ENCODE assay signal across 1 cellular context in genomic region chr2:182866461-182867369, GRCh38.
A peak's percentile ranks its signal among the peaks of the same experiment; 100 is the strongest.
TF ChIP-seq lines count a peak whose summit lies in the region.

TSS of gene FRZB (minus strand) at chr2:182866637. CDS start at chr2:182866552, 85 bp downstream.

TF ChIP-seq in HepG2, 621 proteins besides CTCF, POLR2A, EP300 and RAD21 (continued from another document and continues in another):
- peak; percentile 30; the same call in 1 of the 2 replicates for TF ChIP-seq ARID4A (CRISPR knock-in tag; IDR thresholded peaks at IDR 0.05; ENCODE audit: borderline replicate concordance)
- TF ChIP-seq ZNF160 (CRISPR knock-in tag; IDR thresholded peaks at IDR 0.05): no peak
- no peak for TF ChIP-seq ATM (IDR thresholded peaks at IDR 0.05; ENCODE audit: borderline replicate concordance)
- no peak for TF ChIP-seq RAD51 (IDR thresholded peaks at IDR 0.05; ENCODE audit: borderline replicate concordance)
- no peak for TF ChIP-seq ZNF710 (CRISPR knock-in tag; IDR thresholded peaks at IDR 0.05; ENCODE audit: borderline replicate concordance)
- no peak for TF ChIP-seq MXI1 (IDR thresholded peaks at IDR 0.05; ENCODE audit: borderline replicate concordance, low read depth, low read length)
- TF ChIP-seq FOXO1 (CRISPR knock-in tag; IDR thresholded peaks at IDR 0.05): no peak
- no peak for TF ChIP-seq PBX3 (CRISPR knock-in tag; IDR thresholded peaks at IDR 0.05; ENCODE audit: borderline replicate concordance)
- TF ChIP-seq GPBP1L1 (CRISPR knock-in tag; IDR thresholded peaks at IDR 0.05): no peak
- no peak for TF ChIP-seq ZNF770 (CRISPR knock-in tag; IDR thresholded peaks at IDR 0.05)
- TF ChIP-seq REL (CRISPR knock-in tag; conservative IDR thresholded peaks at IDR 0.05): no peak
- no peak for TF ChIP-seq ZNF841 (CRISPR knock-in tag; IDR thresholded peaks at IDR 0.05; ENCODE audit: borderline replicate concordance)
- no peak for TF ChIP-seq ZNF574 (CRISPR knock-in tag; IDR thresholded peaks at IDR 0.05)
- TF ChIP-seq NR2C2 (CRISPR knock-in tag; IDR thresholded peaks at IDR 0.05; ENCODE audit: borderline replicate concordance): no peak
- no peak for TF ChIP-seq TOE1 (CRISPR knock-in tag; IDR thresholded peaks at IDR 0.05)
- no peak for TF ChIP-seq ZNF891 (CRISPR knock-in tag; IDR thresholded peaks at IDR 0.05)
- no peak for TF ChIP-seq ZNF230 (CRISPR knock-in tag; IDR thresholded peaks at IDR 0.05)
- no peak for TF ChIP-seq ZBTB2 (CRISPR knock-in tag; IDR thresholded peaks at IDR 0.05; ENCODE audit: low read depth)
- TF ChIP-seq ZNF501 (CRISPR knock-in tag; IDR thresholded peaks at IDR 0.05): no peak
- TF ChIP-seq PHF5A (CRISPR knock-in tag; IDR thresholded peaks at IDR 0.05; ENCODE audit: low read depth, unreplicated experiment): no peak
- no peak for TF ChIP-seq ZNF704 (CRISPR knock-in tag; IDR thresholded peaks at IDR 0.05; ENCODE audit: borderline replicate concordance)
- TF ChIP-seq HOXA3 (CRISPR knock-in tag; IDR thresholded peaks at IDR 0.05): no peak
- no peak for TF ChIP-seq ATF4 (CRISPR knock-in tag; IDR thresholded peaks at IDR 0.05)
- no peak for TF ChIP-seq HMG20B (CRISPR knock-in tag; conservative IDR thresholded peaks at IDR 0.05)
- no peak for TF ChIP-seq FUBP1 (CRISPR knock-in tag; IDR thresholded peaks at IDR 0.05; ENCODE audit: borderline replicate concordance)
- TF ChIP-seq PHF21A (CRISPR knock-in tag; IDR thresholded peaks at IDR 0.05): 0 out of 2 replicates have a peak, but pooled peaks have one; percentile 33
- no peak for TF ChIP-seq DBP (CRISPR knock-in tag; IDR thresholded peaks at IDR 0.05; ENCODE audit: not compliant biosample characterization)
- 0 out of 2 replicates have a peak, but pooled peaks have one; percentile 1 for TF ChIP-seq RXRA (CRISPR knock-in tag; IDR thresholded peaks at IDR 0.05)
- TF ChIP-seq ZFP90 (CRISPR knock-in tag; IDR thresholded peaks at IDR 0.05; ENCODE audit: borderline replicate concordance): no peak
- TF ChIP-seq ZNF576 (CRISPR knock-in tag; IDR thresholded peaks at IDR 0.05): no peak
- no peak for TF ChIP-seq ZNF143 (CRISPR knock-in tag; IDR thresholded peaks at IDR 0.05)
- peak; percentile 79; the same call in 1 of the 2 replicates for TF ChIP-seq ZNF546 (CRISPR knock-in tag; conservative IDR thresholded peaks at IDR 0.05)
- TF ChIP-seq ZNF746 (CRISPR knock-in tag; IDR thresholded peaks at IDR 0.05): no peak
- TF ChIP-seq ETS1 (CRISPR knock-in tag; IDR thresholded peaks at IDR 0.05): no peak
- no peak for TF ChIP-seq XBP1 (CRISPR knock-in tag; IDR thresholded peaks at IDR 0.05)
- TF ChIP-seq ISX (CRISPR knock-in tag; conservative IDR thresholded peaks at IDR 0.05): no peak
- no peak for TF ChIP-seq ZFP36L1 (CRISPR knock-in tag; IDR thresholded peaks at IDR 0.05)
